In genomic region chr14:67942311-67942710, GRCh38 we compare ENCODE assay signal across 1 cellular context.
TF ChIP-seq lines count a peak whose summit lies in the region.

No MANE protein-coding gene starts in this region.

TF ChIP-seq in SK-N-SH, 30 proteins besides CTCF, POLR2A, EP300 and RAD21 (continued from another document):
- TF ChIP-seq, protein P1, sequence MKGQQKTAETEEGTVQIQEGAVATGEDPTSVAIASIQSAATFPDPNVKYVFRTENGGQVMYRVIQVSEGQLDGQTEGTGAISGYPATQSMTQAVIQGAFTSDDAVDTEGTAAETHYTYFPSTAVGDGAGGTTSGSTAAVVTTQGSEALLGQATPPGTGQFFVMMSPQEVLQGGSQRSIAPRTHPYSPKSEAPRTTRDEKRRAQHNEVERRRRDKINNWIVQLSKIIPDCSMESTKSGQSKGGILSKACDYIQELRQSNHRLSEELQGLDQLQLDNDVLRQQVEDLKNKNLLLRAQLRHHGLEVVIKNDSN (IDR thresholded peaks at IDR 0.05; ENCODE audit: borderline replicate concordance, low read depth) = no peak
- TF ChIP-seq FOXJ3 (CRISPR knock-in tag; IDR thresholded peaks at IDR 0.05) (no peak), YY1 (IDR thresholded peaks at IDR 0.05; ENCODE audit: low read depth) (no peak), TCF12 (IDR thresholded peaks at IDR 0.05) (no peak), EZH2phosphoT487 (IDR thresholded peaks at IDR 0.05; ENCODE audit: borderline replicate concordance, low read depth) (no peak), SIN3A (IDR thresholded peaks at IDR 0.05; ENCODE audit: borderline replicate concordance, low read depth, low read length) (no peak), CHD2 (IDR thresholded peaks at IDR 0.05; ENCODE audit: low read length, partially characterized antibody) (no peak)
- TF ChIP-seq, protein P2, sequence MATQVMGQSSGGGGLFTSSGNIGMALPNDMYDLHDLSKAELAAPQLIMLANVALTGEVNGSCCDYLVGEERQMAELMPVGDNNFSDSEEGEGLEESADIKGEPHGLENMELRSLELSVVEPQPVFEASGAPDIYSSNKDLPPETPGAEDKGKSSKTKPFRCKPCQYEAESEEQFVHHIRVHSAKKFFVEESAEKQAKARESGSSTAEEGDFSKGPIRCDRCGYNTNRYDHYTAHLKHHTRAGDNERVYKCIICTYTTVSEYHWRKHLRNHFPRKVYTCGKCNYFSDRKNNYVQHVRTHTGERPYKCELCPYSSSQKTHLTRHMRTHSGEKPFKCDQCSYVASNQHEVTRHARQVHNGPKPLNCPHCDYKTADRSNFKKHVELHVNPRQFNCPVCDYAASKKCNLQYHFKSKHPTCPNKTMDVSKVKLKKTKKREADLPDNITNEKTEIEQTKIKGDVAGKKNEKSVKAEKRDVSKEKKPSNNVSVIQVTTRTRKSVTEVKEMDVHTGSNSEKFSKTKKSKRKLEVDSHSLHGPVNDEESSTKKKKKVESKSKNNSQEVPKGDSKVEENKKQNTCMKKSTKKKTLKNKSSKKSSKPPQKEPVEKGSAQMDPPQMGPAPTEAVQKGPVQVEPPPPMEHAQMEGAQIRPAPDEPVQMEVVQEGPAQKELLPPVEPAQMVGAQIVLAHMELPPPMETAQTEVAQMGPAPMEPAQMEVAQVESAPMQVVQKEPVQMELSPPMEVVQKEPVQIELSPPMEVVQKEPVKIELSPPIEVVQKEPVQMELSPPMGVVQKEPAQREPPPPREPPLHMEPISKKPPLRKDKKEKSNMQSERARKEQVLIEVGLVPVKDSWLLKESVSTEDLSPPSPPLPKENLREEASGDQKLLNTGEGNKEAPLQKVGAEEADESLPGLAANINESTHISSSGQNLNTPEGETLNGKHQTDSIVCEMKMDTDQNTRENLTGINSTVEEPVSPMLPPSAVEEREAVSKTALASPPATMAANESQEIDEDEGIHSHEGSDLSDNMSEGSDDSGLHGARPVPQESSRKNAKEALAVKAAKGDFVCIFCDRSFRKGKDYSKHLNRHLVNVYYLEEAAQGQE (IDR thresholded peaks at IDR 0.05; ENCODE audit: low read depth, low read length) = no peak
- TF ChIP-seq, protein P3, sequence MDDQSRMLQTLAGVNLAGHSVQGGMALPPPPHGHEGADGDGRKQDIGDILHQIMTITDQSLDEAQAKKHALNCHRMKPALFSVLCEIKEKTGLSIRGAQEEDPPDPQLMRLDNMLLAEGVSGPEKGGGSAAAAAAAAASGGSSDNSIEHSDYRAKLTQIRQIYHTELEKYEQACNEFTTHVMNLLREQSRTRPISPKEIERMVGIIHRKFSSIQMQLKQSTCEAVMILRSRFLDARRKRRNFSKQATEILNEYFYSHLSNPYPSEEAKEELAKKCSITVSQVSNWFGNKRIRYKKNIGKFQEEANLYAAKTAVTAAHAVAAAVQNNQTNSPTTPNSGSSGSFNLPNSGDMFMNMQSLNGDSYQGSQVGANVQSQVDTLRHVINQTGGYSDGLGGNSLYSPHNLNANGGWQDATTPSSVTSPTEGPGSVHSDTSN (IDR thresholded peaks at IDR 0.05) = no peak
TF ChIP-seq in SK-N-SH: peak in this region for 0.
